ENCODE assay signal across 1 cellular context in genomic region chr2:174180165-174180724, GRCh38.
TF ChIP-seq lines count a peak whose summit lies in the region.

No MANE protein-coding gene starts in this region.

TF ChIP-seq in HCT116, 20 proteins besides CTCF, POLR2A, EP300 and RAD21 (continued from another document):
- no peak for TF ChIP-seq POLR2AphosphoS5 (IDR thresholded peaks at IDR 0.05; ENCODE audit: low read depth, low read length)
- no peak for TF ChIP-seq FOSL1 (IDR thresholded peaks at IDR 0.05; ENCODE audit: low read depth)
- no peak for TF ChIP-seq ATF3 (IDR thresholded peaks at IDR 0.05)
